ENCODE assay signal across 20 cellular contexts in genomic region chr1:34019741-34020552, GRCh38.
DNase-seq lines count a peak whose midpoint lies in the region; ATAC-seq, FAIRE-seq and TF ChIP-seq lines count a peak whose summit lies in the region.
"Had no signal": no experiment of that assay in that cellular context is flagged by ENCODE, and none has a peak within 500 bp of the region (broad histone marks: within the 10 kb centered on the region; RNA-seq: fewer than 3 reads in every experiment).

No MANE protein-coding gene starts in this region.

- no peak overlapping the region for H2BK15ac ChIP-seq in H9 (ENCODE audit: low read depth, low read length)

- no peak overlapping the region for H3K4me3 ChIP-seq in pancreas
- H3K4me3 ChIP-seq in mammary epithelial cell (replicated peaks in 1 of 3; ENCODE audit: insufficient read depth in 1 of 3, low read depth in 2 of 3, low read length in 3 of 3): no peak overlapping the region
- H3K4me3 ChIP-seq: SK-N-MC had no signal

- H3K4ac ChIP-seq in H9 (ENCODE audit: low read depth, low read length): no peak overlapping the region

- H2AK5ac ChIP-seq in H9 (ENCODE audit: insufficient read length, low read length): no peak overlapping the region

- no peak overlapping the region for H3T11ph ChIP-seq in H9 (ENCODE audit: low read length)

- H2BK20ac ChIP-seq in H9 (ENCODE audit: low read depth, low read length, poor library complexity, severe bottlenecking): no peak overlapping the region

- H3K27me3 Mint-ChIP-seq in H9 (ENCODE audit: low read depth): peaks cover 3% of the 10 kb centered on the region; the same call in 1 of the 2 replicates

- WGBS in H9 (ENCODE audit: extremely low coverage, insufficient read length, low lambda C conversion rate): no CpG with 5 or more reads among the region's 7 CpGs
- 57% methylated on average over 7 of the region's 7 CpGs for WGBS in pancreas, 2 donors
- 35% methylated on average over 7 of the region's 7 CpGs for WGBS in mammary epithelial cell (ENCODE audit: low coverage, missing lambda C conversion rate)

- no peak for FAIRE-seq in pancreas (lab: Jason Lieb, UNC)
- FAIRE-seq: G401.6 had no signal

- H3K36me3 ChIP-seq in pancreas: no peaks in the 10 kb centered on the region
- no peaks in the 10 kb centered on the region for H3K36me3 ChIP-seq in mammary epithelial cell (ENCODE audit: insufficient read depth, low read length)

- no TSS peak for BruUV-seq in mammary epithelial cell (replicated peaks; lab: Mats Ljungman, UMichigan)

- no peak overlapping the region for H4K8ac ChIP-seq in H9 (replicated peaks; ENCODE audit: insufficient read length, low read depth, low read length)

- no peak overlapping the region for H3K56ac ChIP-seq in H9 (ENCODE audit: insufficient read length, low read depth, low read length)

- H4K91ac ChIP-seq in H9 (ENCODE audit: insufficient read length, low read depth, low read length): no peak overlapping the region

- CTCF ChIA-PET in mammary epithelial cell (lab: Charles Lee; ENCODE audit: low non-redundant PET): no interaction called here

- H3K79me2 ChIP-seq in H9 (ENCODE audit: insufficient read depth, low read length): no peaks in the 10 kb centered on the region
- H3K79me2 ChIP-seq in mammary epithelial cell (ENCODE audit: insufficient read depth, low read length): no peaks in the 10 kb centered on the region

- H3K18ac ChIP-seq in H9 (ENCODE audit: insufficient read length, low read depth, low read length): no peak overlapping the region

- H3K27me3 ChIP-seq in H9 (ENCODE audit: insufficient read depth, low read length) (no peaks in the 10 kb centered on the region), pancreas (no peaks in the 10 kb centered on the region), mammary epithelial cell (ENCODE audit: insufficient read depth, low read length) (no peaks in the 10 kb centered on the region)

- no peak for TF ChIP-seq CTCF in H9 (conservative IDR thresholded peaks at IDR 0.05)
- no peak for TF ChIP-seq CTCF in VCaP (conservative IDR thresholded peaks at IDR 0.05)
- no peak for TF ChIP-seq CTCF in pancreas (IDR thresholded peaks at IDR 0.05)
- no peak for TF ChIP-seq CTCF in mammary epithelial cell (conservative IDR thresholded peaks at IDR 0.05 in 1 of 2, IDR thresholded peaks at IDR 0.05 in 1 of 2; ENCODE audit: extremely low read depth in 1 of 2, insufficient read depth in 1 of 2, low read depth in 1 of 2, low read length in 2 of 2)

- no peaks in the 10 kb centered on the region for H3K79me1 ChIP-seq in H9 (ENCODE audit: insufficient read depth, low read depth, low read length, poor library complexity, severe bottlenecking)

- H3K4me2 ChIP-seq in H9 (ENCODE audit: insufficient read depth, insufficient read length, low read length) (no peak overlapping the region), mammary epithelial cell (ENCODE audit: insufficient read depth, low read depth, low read length) (no peak overlapping the region)

- no peak overlapping the region for H3K27ac ChIP-seq in H9 (ENCODE audit: insufficient read length, low read depth, low read length)
- H3K27ac ChIP-seq in VCaP: peak overlapping the region; percentile 78
- H3K27ac ChIP-seq in pancreas: no peak overlapping the region
- H3K27ac ChIP-seq in mammary epithelial cell (ENCODE audit: insufficient read depth, low read depth, low read length): no peak overlapping the region
- H3K27ac ChIP-seq: HL-60, SK-N-MC had no signal

- H3K9me3 ChIP-seq in H9 (ENCODE audit: control insufficient read depth, low read depth, low read length) (no peaks in the 10 kb centered on the region), pancreas (no peaks in the 10 kb centered on the region), mammary epithelial cell (replicated peaks; ENCODE audit: insufficient read depth, low read length) (peaks cover 5% of the 10 kb centered on the region)

- H2BK120ac ChIP-seq in H9 (ENCODE audit: low read depth, low read length, poor library complexity, severe bottlenecking): no peak overlapping the region

- H3K9me3 Mint-ChIP-seq in H9: no peaks in the 10 kb centered on the region

- H4K20me1 ChIP-seq in H9 (ENCODE audit: control insufficient read depth, insufficient read depth, insufficient read length) (peaks cover 2% of the 10 kb centered on the region), mammary epithelial cell (ENCODE audit: insufficient read depth, low read length) (no peaks in the 10 kb centered on the region)

- in situ Hi-C loops in mammary epithelial cell (cut with MboI; ENCODE audit: low sequenced_read_pairs in 2 of 2): no loop called here

- H3K23me2 ChIP-seq in H9 (ENCODE audit: insufficient read length, low read depth, low read length, poor library complexity, severe bottlenecking): no peaks in the 10 kb centered on the region

- H3K4me1 Mint-ChIP-seq in H9: peaks cover 19 to 26% of the 10 kb centered on the region in 2 experiments
- H3K4me1 Mint-ChIP-seq: CD8-positive, alpha-beta memory T cell had no signal

- peak overlapping the region in 2 of 3 experiments; percentile 24 to 78; a peak in 5 of 7 replicates for H3K27ac Mint-ChIP-seq in H9
- H3K27ac Mint-ChIP-seq: CD8-positive, alpha-beta memory T cell had no signal

- peak in 3 of 4 donors; percentile 27 to 84 (median 61) for ATAC-seq in pancreas
- no peak for ATAC-seq in HG02970 (IDR thresholded peaks at IDR 0.05; ENCODE audit: low FRiP score, unreplicated experiment)

- no peak overlapping the region for H3K9ac ChIP-seq in H9 (ENCODE audit: extremely low read depth, insufficient read length, low read length)
- no peak overlapping the region for H3K9ac ChIP-seq in mammary epithelial cell (ENCODE audit: insufficient read depth, low read length)

- no peak overlapping the region for H2BK5ac ChIP-seq in H9 (ENCODE audit: insufficient read length, low read length)

- dilution Hi-C loops in mammary epithelial cell (cut with HindIII; ENCODE audit: low sequenced_read_pairs): no loop called here

- H3K36me3 Mint-ChIP-seq in H9 (ENCODE audit: insufficient read depth in 1 of 3, low read depth in 3 of 3): peaks cover 0 to 4% (median 4%) of the 10 kb centered on the region in 3 experiments; a peak in 3 of 7 replicates
- H3K36me3 Mint-ChIP-seq: CD8-positive, alpha-beta memory T cell had no signal

- no peak overlapping the region for H2BK12ac ChIP-seq in H9 (ENCODE audit: insufficient read length, low read depth, low read length)

- H2AFZ ChIP-seq in H9 (ENCODE audit: low read length): no peak overlapping the region
- H2AFZ ChIP-seq in mammary epithelial cell (ENCODE audit: low read depth, low read length): no peak overlapping the region

- DNase-seq in H9 (peak; percentile 34), islet precursor cell (peak; percentile 42), pancreas (no peak), mammary epithelial cell (no peak), COR-L47 (lab: John Stamatoyannopoulos, UW) (no peak)
- DNase-seq in activated CD4-positive, alpha-beta T cell treated with anti-CD3 and anti-CD28 coated beads for 48 hours: no peak
- DNase-seq: C1 segment of cervical spinal cord; CD8-positive, alpha-beta memory T cell; DND-41; MM.1S; NCI-H1092; NCI-H1436 treated with DMSO at 0.1 percent for 48 hours; NCI-H2029; NCI-H748 treated with DMSO at 0.1 percent for 48 hours; SHP77 had no signal

- no peak overlapping the region; the same call in 1 of the 2 replicates for H3K14ac ChIP-seq in H9 (ENCODE audit: insufficient read depth, low read length)

- intact Hi-C loops in pancreas (cut with DNase I): no loop called here
- intact Hi-C loops in mammary epithelial cell (cut with micrococcal nuclease): no loop called here

- H4K5ac ChIP-seq in H9 (ENCODE audit: insufficient read length, low read depth, low read length): no peak overlapping the region

- H3K4me1 ChIP-seq in H9 (ENCODE audit: insufficient read depth, low read length) (peaks cover 3% of the 10 kb centered on the region; the same call in 1 of the 2 replicates), pancreas (no peaks in the 10 kb centered on the region), mammary epithelial cell (ENCODE audit: insufficient read depth, low read length) (no peaks in the 10 kb centered on the region)

- no peak overlapping the region for H3K23ac ChIP-seq in H9 (ENCODE audit: insufficient read length, low read depth, low read length)

- H3K4me3 Mint-ChIP-seq in H9: no peak overlapping the region; a peak in 1 of 5 replicates
- H3K4me3 Mint-ChIP-seq: CD8-positive, alpha-beta memory T cell had no signal

Comparison
In these comparisons a context has a peak if more than half of its experiments do, and no peak if none do; other contexts are left out.
1. DNase-seq: peak in H9 (single experiment) and islet precursor cell (single experiment); none in pancreas (0 of 6), activated CD4-positive, alpha-beta T cell treated with anti-CD3 and anti-CD28 coated beads for 48 hours (single experiment), mammary epithelial cell (single experiment) and COR-L47 (single experiment).